Comparison of ENCODE assay signal across 8 cellular contexts in the genomic region with DNA sequence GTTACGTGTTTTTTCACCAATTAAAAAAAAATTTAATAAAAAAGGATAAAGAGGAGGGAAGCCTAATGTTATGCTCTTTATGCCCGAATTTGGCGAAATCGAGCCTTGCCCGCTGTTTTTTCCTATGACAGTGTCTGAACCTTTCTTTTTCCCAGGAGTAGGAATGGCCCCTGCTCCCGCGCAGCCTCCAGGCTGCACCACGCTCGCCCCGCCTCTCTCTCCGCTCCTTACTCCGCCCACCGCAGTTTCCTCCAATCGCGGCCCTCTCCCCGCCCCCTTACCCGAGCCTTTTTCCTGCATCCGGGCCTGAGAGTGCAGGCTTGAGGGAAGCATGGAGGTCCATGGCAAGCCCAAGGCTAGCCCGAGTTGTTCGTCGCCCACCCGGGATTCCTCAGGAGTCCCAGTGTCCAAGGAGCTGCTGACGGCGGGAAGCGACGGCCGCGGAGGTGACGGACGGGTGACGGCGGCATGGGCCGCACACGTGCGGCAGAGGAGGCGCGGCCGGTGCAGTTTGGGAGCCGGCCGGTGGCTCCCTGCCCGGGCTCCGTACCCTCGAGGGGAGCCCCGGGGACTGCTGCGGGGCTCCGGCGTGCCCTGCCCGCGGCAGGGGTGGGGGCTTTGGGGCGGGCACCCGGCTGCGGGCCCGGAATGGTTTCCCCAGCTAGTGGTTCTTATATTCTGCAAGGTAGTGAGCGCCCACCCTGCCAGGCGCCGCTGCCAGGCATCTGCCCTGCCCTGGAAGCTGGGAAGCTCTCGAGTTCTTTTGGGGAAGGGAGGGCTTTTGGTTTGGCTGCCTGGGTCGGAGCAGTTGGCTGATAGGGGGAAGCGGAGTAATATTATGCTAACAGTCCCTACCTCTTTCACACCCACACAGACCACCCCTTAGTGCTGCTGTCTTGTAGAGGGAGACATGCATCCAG. TPM values are rescaled to one million over a fixed set of nuclear protein-coding genes. Genes with fewer than 3 reads are reported as not detected.
DNase-seq lines count a peak whose midpoint lies in the region; ATAC-seq, FAIRE-seq and TF ChIP-seq lines count a peak whose summit lies in the region.

A gene with protein sequence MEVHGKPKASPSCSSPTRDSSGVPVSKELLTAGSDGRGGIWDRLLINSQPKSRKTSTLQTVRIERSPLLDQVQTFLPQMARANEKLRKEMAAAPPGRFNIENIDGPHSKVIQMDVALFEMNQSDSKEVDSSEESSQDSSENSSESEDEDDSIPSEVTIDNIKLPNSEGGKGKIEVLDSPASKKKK (plus strand): TSS at position 295 of the 920 bp plus-strand sequence. CDS start 37 bp downstream, at position 332.

- peaks cover 10% of the 10 kb centered on the region for H3K4me1 Mint-ChIP-seq in astrocyte (ENCODE audit: low read depth, unreplicated experiment)

- ATAC-seq in HG02970 (IDR thresholded peaks at IDR 0.05; ENCODE audit: low FRiP score, unreplicated experiment), result peak; percentile 90

- H3K27me3 Mint-ChIP-seq in astrocyte (ENCODE audit: low read depth, unreplicated experiment), result no peaks in the 10 kb centered on the region

- peak within 1 kb of the TSS; percentile 99 for H2AFZ ChIP-seq in astrocyte (ENCODE audit: low read depth, low read length)
- H2AFZ ChIP-seq in hepatocyte, result peak within 1 kb of the TSS; percentile 83

- H3K79me2 ChIP-seq in astrocyte (ENCODE audit: insufficient read depth, low read length) (peaks cover 30% of the 10 kb centered on the region), hepatocyte (peaks cover 36% of the 10 kb centered on the region)

- peaks cover 22% of the 10 kb centered on the region for H4K20me1 ChIP-seq in astrocyte (ENCODE audit: insufficient read depth, low read length)
- no peaks in the 10 kb centered on the region for H4K20me1 ChIP-seq in hepatocyte (ENCODE audit: insufficient read depth, poor library complexity, severe bottlenecking)

- no peaks in the 10 kb centered on the region for H3K27me3 ChIP-seq in astrocyte (ENCODE audit: insufficient read depth, low read length)
- no peaks in the 10 kb centered on the region for H3K27me3 ChIP-seq in hepatocyte

- H3K4me3 Mint-ChIP-seq in astrocyte (ENCODE audit: unreplicated experiment), result peak within 1 kb of the TSS; percentile 89

- H3K27ac Mint-ChIP-seq in astrocyte (ENCODE audit: unreplicated experiment), result peak within 1 kb of the TSS; percentile 34

- no peaks in the 10 kb centered on the region for H3K9me3 ChIP-seq in astrocyte (ENCODE audit: insufficient read depth, low read depth, low read length)
- H3K9me3 ChIP-seq in hepatocyte (ENCODE audit: low read depth), result no peaks in the 10 kb centered on the region

- peak; percentile 80 for DNase-seq in GM18507 (ENCODE audit: extremely low spot score, insufficient read length, low read depth)
- peak; percentile 85 to 87 for DNase-seq in NCI-H1930 (lab: John Stamatoyannopoulos, UW)
- peak; percentile 71 for DNase-seq in T-helper 22 cell (ENCODE audit: low read depth)
- peak; percentile 69 for DNase-seq in astrocyte (ENCODE audit: low read depth)
- peak; percentile 95 for DNase-seq in hepatocyte (ENCODE audit: low spot score)
- DNase-seq in renal cortical epithelial cell (ENCODE audit: low read depth), result peak; percentile 69
- no peak for DNase-seq in cortex of kidney (lab: John Stamatoyannopoulos, UW)

- H3K9ac ChIP-seq in astrocyte (ENCODE audit: low read length), result peak within 1 kb of the TSS; percentile 87

- peaks cover 13% of the 10 kb centered on the region for H3K4me1 ChIP-seq in astrocyte (ENCODE audit: insufficient read depth, low read length)
- H3K4me1 ChIP-seq in hepatocyte (ENCODE audit: insufficient read depth), result no peaks in the 10 kb centered on the region

- no peaks in the 10 kb centered on the region for H3K9me2 ChIP-seq in hepatocyte (replicated peaks; ENCODE audit: insufficient read depth)

- peak within 1 kb of the TSS; percentile 93 for H3K4me2 ChIP-seq in astrocyte (ENCODE audit: low read length)
- H3K4me2 ChIP-seq in hepatocyte, result peak within 1 kb of the TSS; percentile 89

- peak; percentile 93 for FAIRE-seq in GM18507 (lab: Jason Lieb, UNC)
- FAIRE-seq in astrocyte (lab: Jason Lieb, UNC), result no peak

- no peak for TF ChIP-seq CTCF in astrocyte (IDR thresholded peaks at IDR 0.05; ENCODE audit: insufficient read depth, low read depth, low read length)
- TF ChIP-seq CTCF in hepatocyte (IDR thresholded peaks at IDR 0.05; ENCODE audit: poor library complexity), result no peak

- peaks cover 15% of the 10 kb centered on the region for H3K36me3 Mint-ChIP-seq in astrocyte (ENCODE audit: low read depth, unreplicated experiment)

- H3K27ac ChIP-seq in astrocyte (ENCODE audit: low read depth, low read length) (peak within 1 kb of the TSS; percentile 48), hepatocyte (peak within 1 kb of the TSS; percentile 64)

- H3K36me3 ChIP-seq in astrocyte (ENCODE audit: insufficient read depth, low read length), result peaks cover 6% of the 10 kb centered on the region
- H3K36me3 ChIP-seq in hepatocyte (replicated peaks; ENCODE audit: insufficient read depth, low read depth), result no peaks in the 10 kb centered on the region

- H3K9me3 Mint-ChIP-seq in astrocyte (ENCODE audit: unreplicated experiment), result no peaks in the 10 kb centered on the region

- WGBS in hepatocyte (ENCODE audit: low lambda C conversion rate, missing lambda C conversion rate), result 1% methylated on average over 49 of the region's 59 CpGs

- H3K4me3 ChIP-seq in astrocyte (ENCODE audit: insufficient read depth, low read depth, low read length), result peak within 1 kb of the TSS; percentile 85
- peak within 1 kb of the TSS; percentile 50 for H3K4me3 ChIP-seq in hepatocyte

RNA-seq across cellular contexts. Expression of the gene that starts here (rescaled TPM):
- 22.3 and 26.8 TPM in 2 replicates for total RNA-seq in astrocyte
- 2.4 and 2.8 TPM in 2 replicates for total RNA-seq in hepatocyte
- 14.0 and 16.2 TPM in 2 replicates for polyA plus RNA-seq in hepatocyte
- 4.5 and 13.5 TPM in 2 replicates for total RNA-seq in renal cortical epithelial cell
